In the genomic region with DNA sequence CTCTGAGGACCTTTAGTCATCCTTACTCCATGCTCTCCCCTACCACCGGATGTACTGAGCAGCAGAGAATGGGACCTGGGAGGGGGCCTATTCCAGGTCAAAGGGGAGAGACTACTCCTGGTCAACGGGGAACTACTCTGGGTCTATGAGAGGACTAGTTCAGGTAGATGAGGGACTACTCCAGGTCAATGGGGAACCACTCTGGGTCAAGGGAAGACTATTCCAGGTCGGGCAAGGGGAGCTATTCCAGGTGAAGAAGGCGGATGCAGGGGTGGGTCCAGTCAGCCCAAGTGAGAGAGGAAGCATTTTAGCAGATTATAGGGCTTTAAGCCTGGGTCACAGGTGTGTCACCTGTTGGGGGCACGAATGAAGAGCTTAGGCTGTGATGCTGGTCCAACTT, we compare ENCODE assay signal across 20 cellular contexts. TPM values are rescaled to one million over a fixed set of nuclear protein-coding genes. Genes with fewer than 3 reads are reported as not detected.
DNase-seq lines count a peak whose midpoint lies in the region; ATAC-seq and TF ChIP-seq lines count a peak whose summit lies in the region.
"Had no signal": no experiment of that assay in that cellular context is flagged by ENCODE, and none has a peak within 500 bp of the region (broad histone marks: within the 10 kb centered on the region; RNA-seq: fewer than 3 reads in every experiment).

No MANE protein-coding gene starts in this region.

- TF ChIP-seq CTCF in Loucy (conservative IDR thresholded peaks at IDR 0.05; ENCODE audit: low read length) (no peak), progenitor cell of endocrine pancreas (IDR thresholded peaks at IDR 0.05; ENCODE audit: unreplicated experiment) (no peak)

- H3K4me3 Mint-ChIP-seq in activated naive CD4-positive, alpha-beta T cell treated with anti-CD3 and anti-CD28 coated beads, Interleukin-2, amount 50 U/mL, for 24 hours: no peak overlapping the region
- H3K4me3 Mint-ChIP-seq in central memory CD8-positive, alpha-beta T cell: peak overlapping the region; percentile 73
- H3K4me3 Mint-ChIP-seq in progenitor cell of endocrine pancreas (ENCODE audit: low read depth): no peak overlapping the region
- H3K4me3 Mint-ChIP-seq: neural progenitor cell had no signal

- peaks cover 44% of the 10 kb centered on the region for H3K4me1 ChIP-seq in Loucy (ENCODE audit: insufficient read depth, low read length, poor library complexity, severe bottlenecking)
- H3K4me1 ChIP-seq: testis had no signal

- peaks cover 95% of the 10 kb centered on the region for H3K79me2 ChIP-seq in Loucy (ENCODE audit: insufficient read depth, low read length)

- H3K27ac Mint-ChIP-seq in activated naive CD4-positive, alpha-beta T cell treated with anti-CD3 and anti-CD28 coated beads, Interleukin-2, amount 50 U/mL, for 24 hours: peak overlapping the region; percentile 96
- H3K27ac Mint-ChIP-seq in central memory CD8-positive, alpha-beta T cell (ENCODE audit: low read depth): peak overlapping the region; percentile 84
- peak overlapping the region; percentile 46 for H3K27ac Mint-ChIP-seq in progenitor cell of endocrine pancreas

- H4K20me1 ChIP-seq in Loucy (ENCODE audit: insufficient read depth, low read length, poor library complexity, severe bottlenecking): peaks cover 76% of the 10 kb centered on the region

- H3K27me3 Mint-ChIP-seq in activated naive CD4-positive, alpha-beta T cell treated with anti-CD3 and anti-CD28 coated beads, Interleukin-2, amount 50 U/mL, for 24 hours: no peaks in the 10 kb centered on the region
- no peaks in the 10 kb centered on the region for H3K27me3 Mint-ChIP-seq in central memory CD8-positive, alpha-beta T cell
- no peaks in the 10 kb centered on the region for H3K27me3 Mint-ChIP-seq in progenitor cell of endocrine pancreas

- H3K36me3 ChIP-seq in Loucy (ENCODE audit: insufficient read depth, low read length): peaks cover 27% of the 10 kb centered on the region; the same call in 1 of the 2 replicates
- H3K36me3 ChIP-seq: neural progenitor cell had no signal

- peaks cover 79% of the 10 kb centered on the region for H3K4me1 Mint-ChIP-seq in activated naive CD4-positive, alpha-beta T cell treated with anti-CD3 and anti-CD28 coated beads, Interleukin-2, amount 50 U/mL, for 24 hours
- peaks cover 72% of the 10 kb centered on the region for H3K4me1 Mint-ChIP-seq in central memory CD8-positive, alpha-beta T cell
- H3K4me1 Mint-ChIP-seq in progenitor cell of endocrine pancreas (ENCODE audit: low read depth): peaks cover 35% of the 10 kb centered on the region

- peaks cover 8% of the 10 kb centered on the region for H3K36me3 Mint-ChIP-seq in activated naive CD4-positive, alpha-beta T cell treated with anti-CD3 and anti-CD28 coated beads, Interleukin-2, amount 50 U/mL, for 24 hours
- H3K36me3 Mint-ChIP-seq in central memory CD8-positive, alpha-beta T cell (ENCODE audit: insufficient read depth): peaks cover 50% of the 10 kb centered on the region
- H3K36me3 Mint-ChIP-seq in progenitor cell of endocrine pancreas (ENCODE audit: insufficient read depth): peaks cover 4% of the 10 kb centered on the region

- peak overlapping the region; percentile 29 for H3K9ac ChIP-seq in Loucy (ENCODE audit: low read depth, low read length, poor library complexity, severe bottlenecking)

- peak overlapping the region; percentile 56 for H3K4me3 ChIP-seq in Loucy (ENCODE audit: low read length, poor library complexity, severe bottlenecking)
- H3K4me3 ChIP-seq: GM12878, MG63, neural progenitor cell, testis had no signal

- H3K9me2 ChIP-seq in Loucy (replicated peaks; ENCODE audit: low read depth, low read length): no peaks in the 10 kb centered on the region

- H3K9me3 Mint-ChIP-seq in activated naive CD4-positive, alpha-beta T cell treated with anti-CD3 and anti-CD28 coated beads, Interleukin-2, amount 50 U/mL, for 24 hours: no peaks in the 10 kb centered on the region
- no peaks in the 10 kb centered on the region for H3K9me3 Mint-ChIP-seq in central memory CD8-positive, alpha-beta T cell
- no peaks in the 10 kb centered on the region for H3K9me3 Mint-ChIP-seq in progenitor cell of endocrine pancreas (ENCODE audit: low read depth)
- H3K9me3 Mint-ChIP-seq: neural progenitor cell had no signal

- H2AFZ ChIP-seq in Loucy (ENCODE audit: low read length): no peak overlapping the region
- H2AFZ ChIP-seq: neural progenitor cell had no signal

- DNase-seq in activated naive CD4-positive, alpha-beta T cell (lab: John Stamatoyannopoulos, UW): no peak
- DNase-seq in central memory CD8-positive, alpha-beta T cell (ENCODE audit: low spot score in 2 of 2): no peak
- DNase-seq in progenitor cell of endocrine pancreas (ENCODE audit: low spot score, unreplicated experiment): no peak
- no peak for DNase-seq in NCI-H2227 treated with DMSO at 0.1 percent for 48 hours (lab: John Stamatoyannopoulos, UW)
- DNase-seq: cortex of kidney; GF-D8; islet precursor cell; mesendoderm; MG63; NCI-H1694; NCI-H226; RPMI8226; stimulated activated CD4-positive, alpha-beta T cell treated with anti-CD3 and anti-CD28 coated beads, Interleukin-12 subunit alpha, Interleukin-12 subunit beta, amount 100 ng/mL, for 4 hours; testis had no signal

- no peaks in the 10 kb centered on the region for H3F3A ChIP-seq in Loucy (ENCODE audit: low read depth)

- H3K4me2 ChIP-seq in Loucy (ENCODE audit: low read depth, low read length, poor library complexity, severe bottlenecking): peak overlapping the region; percentile 58

- ATAC-seq in central memory CD8-positive, alpha-beta T cell (replicated peaks; ENCODE audit: extremely low read depth, poor library complexity, severe bottlenecking): no peak
- ATAC-seq in HG02870 (IDR thresholded peaks at IDR 0.05; ENCODE audit: unreplicated experiment): no peak
- ATAC-seq in GM21576 (IDR thresholded peaks at IDR 0.05; ENCODE audit: unreplicated experiment): no peak
- ATAC-seq: GM12878 had no signal

- H3K9me3 ChIP-seq in Loucy (ENCODE audit: insufficient read depth, low read depth, low read length): no peaks in the 10 kb centered on the region
- H3K9me3 ChIP-seq: MG63, testis had no signal

- no peaks in the 10 kb centered on the region for H3K27me3 ChIP-seq in Loucy (ENCODE audit: insufficient read depth, low read length, poor library complexity, severe bottlenecking)
- H3K27me3 ChIP-seq: MG63, neural progenitor cell, testis had no signal

RNA-seq across cellular contexts. Expression of gene CCM2, which starts 35.4 kb away (rescaled TPM):
- 42.2 and 43.0 TPM in 2 replicates for total RNA-seq in progenitor cell of endocrine pancreas

RNA-seq across cellular contexts. Expression of gene NACAD, which starts 53.4 kb away (rescaled TPM):
- total RNA-seq in progenitor cell of endocrine pancreas: 10.1 and 11.7 TPM in 2 replicates
- total RNA-seq: GM12878 had no signal

RNA-seq across cellular contexts. Expression of gene MYO1G, which starts 56.6 kb away (rescaled TPM):
- total RNA-seq in progenitor cell of endocrine pancreas: 0.53 and 0.67 TPM in 2 replicates

Comparison
In these comparisons a context has a peak if more than half of its experiments do, and no peak if none do; other contexts are left out.
1. H3K27ac Mint-ChIP-seq: peak in every context shown above with its lines; median percentile 96 in activated naive CD4-positive, alpha-beta T cell treated with anti-CD3 and anti-CD28 coated beads, Interleukin-2, amount 50 U/mL, for 24 hours; 84 in central memory CD8-positive, alpha-beta T cell; 46 in progenitor cell of endocrine pancreas.